8 cellular contexts compared by ENCODE assay signal in the genomic region with DNA sequence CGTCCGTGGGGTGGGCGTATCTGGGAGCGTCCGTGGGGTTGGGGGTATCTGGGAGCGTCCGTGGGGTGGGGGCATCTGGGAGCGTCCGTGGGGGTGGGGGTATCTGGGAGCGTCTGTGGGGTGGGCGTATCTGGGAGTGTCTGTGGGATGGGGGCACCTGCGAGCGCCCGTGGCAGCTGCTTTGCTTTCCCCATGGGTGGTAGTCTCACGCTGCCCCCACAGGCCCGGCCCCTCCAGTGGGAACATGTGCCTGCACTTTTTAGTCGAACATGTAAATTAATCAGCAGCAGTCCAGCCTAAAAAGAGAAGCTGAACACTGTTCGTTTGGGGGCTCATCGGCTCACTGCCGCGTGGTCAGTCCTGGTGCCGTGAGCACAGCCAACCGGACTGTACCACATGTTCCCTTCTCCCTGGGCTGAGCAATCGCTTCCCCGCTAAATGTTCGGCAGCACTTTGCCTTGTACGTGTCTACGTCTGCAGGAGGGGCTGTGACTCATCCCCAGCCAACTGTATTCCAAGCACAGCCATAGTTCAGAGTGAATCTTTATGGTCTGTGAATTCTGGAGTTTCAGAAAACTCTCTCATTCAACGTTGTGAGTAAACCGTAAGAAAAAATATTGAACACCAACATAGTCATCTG.
DNase-seq lines count a peak whose midpoint lies in the region; ATAC-seq and TF ChIP-seq lines count a peak whose summit lies in the region.

No MANE protein-coding gene starts in this region.

- in situ Hi-C loops in IMR-90 (cut with MboI; ENCODE audit: low sequenced_read_pairs): loop anchor here (5.0 kb wide), 1 partner anchor 412 kb away; no protein-coding TSS in a partner anchor

- no peak overlapping the region for H2BK5ac ChIP-seq in IMR-90 (ENCODE audit: low read depth, low read length, poor library complexity, severe bottlenecking)

- CTCF ChIA-PET in IMR-90 (lab: Yijun Ruan, JAX): interaction anchor here (0.7 to 1.9 kb wide), 4 partner anchors 14 to 415 kb away, joined by 3 to 7 read pairs (median 6); no protein-coding TSS in a partner anchor

- H3K4me1 ChIP-seq in IMR-90 (ENCODE audit: control insufficient read depth, insufficient read depth, low read length): no peaks in the 10 kb centered on the region
- peaks cover 0 to 4% of the 10 kb centered on the region in 2 donors for H3K4me1 ChIP-seq in muscle layer of duodenum (ENCODE audit: control insufficient read depth in 1 of 2, insufficient read depth in 2 of 2, low read length in 2 of 2)

- H2BK20ac ChIP-seq in IMR-90 (ENCODE audit: low read depth, low read length): no peak overlapping the region

- no peaks in the 10 kb centered on the region for H3K9me1 ChIP-seq in IMR-90 (ENCODE audit: insufficient read depth, low read length)

- TF ChIP-seq POLR2A in IMR-90 (IDR thresholded peaks at IDR 0.05; ENCODE audit: low read depth, low read length): no peak

- no peak overlapping the region for H2BK120ac ChIP-seq in IMR-90 (ENCODE audit: low read depth, low read length)

- H3K27me3 ChIP-seq in IMR-90 (ENCODE audit: control insufficient read depth, insufficient read depth, low read length) (no peaks in the 10 kb centered on the region), muscle layer of duodenum (ENCODE audit: low read depth, low read length) (no peaks in the 10 kb centered on the region)

- no peak overlapping the region for H2BK15ac ChIP-seq in IMR-90 (ENCODE audit: low read depth, low read length)

- no peak overlapping the region for H3K27ac ChIP-seq in IMR-90 (ENCODE audit: insufficient read depth, low read length)
- H3K27ac ChIP-seq in muscle layer of duodenum (ENCODE audit: low read length): peak overlapping the region; percentile 22

- H2AFZ ChIP-seq in IMR-90 (replicated peaks; ENCODE audit: low read length, poor library complexity): peak overlapping the region; percentile 0

- no peaks in the 10 kb centered on the region for H3K9me3 ChIP-seq in IMR-90 (ENCODE audit: control insufficient read depth, insufficient read depth, low read length)
- H3K9me3 ChIP-seq in muscle layer of duodenum (ENCODE audit: control insufficient read depth in 1 of 2, low read length in 2 of 2): no peaks in the 10 kb centered on the region

- ATAC-seq in IMR-90 (ENCODE audit: low read depth): peak; percentile 40; the same call in 1 of the 2 replicates
- ATAC-seq in GM18502 (IDR thresholded peaks at IDR 0.05; ENCODE audit: poor library complexity, unreplicated experiment): no peak

- H3K14ac ChIP-seq in IMR-90 (replicated peaks; ENCODE audit: low read depth, low read length): no peak overlapping the region

- no peak overlapping the region for H4K5ac ChIP-seq in IMR-90 (ENCODE audit: low read depth, low read length)

- DNase-seq in AG09309 (ENCODE audit: low read depth): peak; percentile 81
- DNase-seq in IMR-90: peak; percentile 73
- DNase-seq in choroid plexus epithelial cell (ENCODE audit: low read depth): peak; percentile 64
- DNase-seq in NCI-H1436 treated with DMSO at 0.1 percent for 48 hours (lab: John Stamatoyannopoulos, UW): no peak
- DNase-seq in NCI-H774 (lab: John Stamatoyannopoulos, UW): no peak
- DNase-seq in NCI-H1092 treated with DMSO at 0.1 percent for 48 hours (lab: John Stamatoyannopoulos, UW): no peak

- no peaks in the 10 kb centered on the region for H4K20me1 ChIP-seq in IMR-90 (ENCODE audit: insufficient read depth, low read length)

- no peak overlapping the region for H3K9ac ChIP-seq in IMR-90 (ENCODE audit: low read depth, low read length)

- H4K91ac ChIP-seq in IMR-90 (ENCODE audit: insufficient read depth, low read depth, low read length): no peak overlapping the region

- no peak for TF ChIP-seq CTCF in AG09309 (IDR thresholded peaks at IDR 0.05; ENCODE audit: control insufficient read depth, insufficient read depth, low read depth, low read length, missing control alignments)
- TF ChIP-seq CTCF in IMR-90 (conservative IDR thresholded peaks at IDR 0.05; ENCODE audit: low read depth, low read length): no peak
- no peak for TF ChIP-seq CTCF in choroid plexus epithelial cell (conservative IDR thresholded peaks at IDR 0.05; ENCODE audit: low read depth, low read length)

- H3K36me3 ChIP-seq in IMR-90 (ENCODE audit: control insufficient read depth, insufficient read depth, low read length): peaks cover 1% of the 10 kb centered on the region; the same call in 1 of the 2 replicates
- peaks cover 4 to 6% of the 10 kb centered on the region in 2 donors for H3K36me3 ChIP-seq in muscle layer of duodenum (ENCODE audit: control insufficient read depth in 1 of 2, insufficient read depth in 2 of 2, low read length in 2 of 2)

- no peak overlapping the region for H3K18ac ChIP-seq in IMR-90 (ENCODE audit: low read depth, low read length)

- no peak overlapping the region for H2AK5ac ChIP-seq in IMR-90 (ENCODE audit: low read depth, low read length)

- H3K79me1 ChIP-seq in IMR-90 (ENCODE audit: low read depth in 1 of 2, low read length in 2 of 2): no peaks in the 10 kb centered on the region

- dilution Hi-C loops in IMR-90 (cut with HindIII; ENCODE audit: low sequenced_read_pairs, unreplicated experiment): no loop called here

- BruUV-seq in IMR-90 (replicated peaks; lab: Mats Ljungman, UMichigan): no TSS peak

- H2AK9ac ChIP-seq in IMR-90 (replicated peaks; ENCODE audit: low read depth, low read length, poor library complexity): no peak overlapping the region

- no peak overlapping the region for H4K8ac ChIP-seq in IMR-90 (ENCODE audit: low read depth in 2 of 2, low read length in 2 of 2)

- H3K4me3 ChIP-seq in AG09309 (ENCODE audit: control insufficient read depth, low read depth, low read length) (no peak overlapping the region; the same call in 1 of the 2 replicates), IMR-90 (ENCODE audit: insufficient read depth, low read depth, low read length) (no peak overlapping the region), choroid plexus epithelial cell (ENCODE audit: low read depth, low read length) (no peak overlapping the region), muscle layer of duodenum (ENCODE audit: low read depth in 1 of 2, low read length in 2 of 2) (no peak overlapping the region)

- no peak overlapping the region for H3K4ac ChIP-seq in IMR-90 (ENCODE audit: low read depth, low read length)

- intact Hi-C loops in IMR-90 (cut with micrococcal nuclease): loop anchor here (5.0 kb wide), 1 partner anchor 577 kb away; no protein-coding TSS in a partner anchor

- POLR2A ChIA-PET in IMR-90 (lab: Charles Lee; ENCODE audit: unreplicated experiment): no interaction called here

- no peak overlapping the region for H3K23ac ChIP-seq in IMR-90 (ENCODE audit: low read depth, low read length)

- no peak overlapping the region for H3K56ac ChIP-seq in IMR-90 (ENCODE audit: extremely low read depth, insufficient read depth, low read length)

- no peak for TF ChIP-seq RAD21 in IMR-90 (IDR thresholded peaks at IDR 0.05; ENCODE audit: low read length)

- 89% methylated on average over 12 of the region's 30 CpGs; no CpG with 5 or more reads in 1 of the 2 experiments for WGBS in IMR-90 (ENCODE audit: extremely low coverage in 2 of 2, insufficient read length in 1 of 2), 2 experiments

- no peak overlapping the region for H3K4me2 ChIP-seq in IMR-90 (ENCODE audit: low read depth, low read length)

TF ChIP-seq in IMR-90, 13 proteins besides CTCF, POLR2A, EP300 and RAD21:
- no peak for TF ChIP-seq SMC3 (IDR thresholded peaks at IDR 0.05; ENCODE audit: low read depth, low read length)
- TF ChIP-seq, protein P1, sequence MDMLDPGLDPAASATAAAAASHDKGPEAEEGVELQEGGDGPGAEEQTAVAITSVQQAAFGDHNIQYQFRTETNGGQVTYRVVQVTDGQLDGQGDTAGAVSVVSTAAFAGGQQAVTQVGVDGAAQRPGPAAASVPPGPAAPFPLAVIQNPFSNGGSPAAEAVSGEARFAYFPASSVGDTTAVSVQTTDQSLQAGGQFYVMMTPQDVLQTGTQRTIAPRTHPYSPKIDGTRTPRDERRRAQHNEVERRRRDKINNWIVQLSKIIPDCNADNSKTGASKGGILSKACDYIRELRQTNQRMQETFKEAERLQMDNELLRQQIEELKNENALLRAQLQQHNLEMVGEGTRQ (IDR thresholded peaks at IDR 0.05; ENCODE audit: low read depth, low read length): no peak
- no peak for TF ChIP-seq NFE2L2 (IDR thresholded peaks at IDR 0.05; ENCODE audit: low read depth, low read length)
- no peak for TF ChIP-seq MAZ (IDR thresholded peaks at IDR 0.05; ENCODE audit: borderline replicate concordance, low read depth, low read length)
- TF ChIP-seq RCOR1 (IDR thresholded peaks at IDR 0.05; ENCODE audit: insufficient replicate concordance, low read length): no peak
- TF ChIP-seq MXI1 (IDR thresholded peaks at IDR 0.05; ENCODE audit: borderline replicate concordance, low read depth, low read length): no peak
- TF ChIP-seq, protein P2, sequence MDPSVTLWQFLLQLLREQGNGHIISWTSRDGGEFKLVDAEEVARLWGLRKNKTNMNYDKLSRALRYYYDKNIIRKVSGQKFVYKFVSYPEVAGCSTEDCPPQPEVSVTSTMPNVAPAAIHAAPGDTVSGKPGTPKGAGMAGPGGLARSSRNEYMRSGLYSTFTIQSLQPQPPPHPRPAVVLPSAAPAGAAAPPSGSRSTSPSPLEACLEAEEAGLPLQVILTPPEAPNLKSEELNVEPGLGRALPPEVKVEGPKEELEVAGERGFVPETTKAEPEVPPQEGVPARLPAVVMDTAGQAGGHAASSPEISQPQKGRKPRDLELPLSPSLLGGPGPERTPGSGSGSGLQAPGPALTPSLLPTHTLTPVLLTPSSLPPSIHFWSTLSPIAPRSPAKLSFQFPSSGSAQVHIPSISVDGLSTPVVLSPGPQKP (IDR thresholded peaks at IDR 0.05; ENCODE audit: borderline replicate concordance, low read depth, low read length): no peak
- no peak for TF ChIP-seq BHLHE40 (IDR thresholded peaks at IDR 0.05; ENCODE audit: low read depth, low read length)
- TF ChIP-seq RFX5 (IDR thresholded peaks at IDR 0.05; ENCODE audit: low read depth, low read length): no peak
- TF ChIP-seq FOS (IDR thresholded peaks at IDR 0.05; ENCODE audit: low read depth, low read length): no peak
- TF ChIP-seq MAFK (IDR thresholded peaks at IDR 0.05; ENCODE audit: low read depth, low read length): no peak
- TF ChIP-seq CHD1 (IDR thresholded peaks at IDR 0.05; ENCODE audit: low read depth, low read length): no peak
- TF ChIP-seq CEBPB (IDR thresholded peaks at IDR 0.05; ENCODE audit: low read depth, low read length): no peak

Comparison
In these comparisons a context has a peak if more than half of its experiments do, and no peak if none do; other contexts are left out.
1. DNase-seq: peak in AG09309 (single experiment), IMR-90 (single experiment) and choroid plexus epithelial cell (single experiment); none in NCI-H1436 treated with DMSO at 0.1 percent for 48 hours (single experiment), NCI-H774 (single experiment) and NCI-H1092 treated with DMSO at 0.1 percent for 48 hours (single experiment).